ENCODE assay signal across 25 cellular contexts in the genomic region with DNA sequence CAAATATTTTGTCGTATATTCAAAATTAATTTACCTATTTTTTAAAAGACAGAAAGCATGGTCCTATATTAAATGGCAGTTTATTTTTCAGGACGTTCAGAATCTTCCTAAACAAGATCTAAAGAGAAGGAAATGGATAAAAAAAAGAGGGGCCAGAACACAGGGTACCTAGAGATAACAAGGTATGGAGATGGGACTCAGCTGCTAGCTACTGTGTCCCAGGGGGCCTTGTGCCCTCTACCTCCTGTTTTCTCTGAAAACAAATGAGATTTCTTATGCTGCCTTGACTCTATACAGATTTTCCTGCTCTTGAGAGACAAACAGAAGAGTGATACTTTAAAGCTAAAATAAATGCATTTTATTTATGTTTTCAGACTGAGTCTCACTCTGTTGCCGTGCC. TPM values are rescaled to one million over a fixed set of nuclear protein-coding genes. Genes with fewer than 3 reads are reported as not detected.
"Had no signal": no experiment of that assay in that cellular context is flagged by ENCODE, and none has a peak within 500 bp of the region (broad histone marks: within the 10 kb centered on the region; RNA-seq: fewer than 3 reads in every experiment).

No MANE protein-coding gene starts in this region.

- H3K36me3 ChIP-seq: Peyer's patch had no signal

- ATAC-seq: activated naive CD8-positive, alpha-beta T cell treated with anti-CD3 and anti-CD28 coated beads, Interleukin-2, amount 50 U/mL, for 24 hours; activated T-cell treated with anti-CD3 and anti-CD28 coated beads, Interleukin-2, amount 50 U/mL, for 72 hours; body of pancreas; SK-N-SH treated with all-trans-retinoic acid at 6 μM for 48 hours had no signal

- H3K27me3 Mint-ChIP-seq: activated B cell treated with CpG ODN at 0.5 μM for 24 hours; activated CD4-positive, alpha-beta memory T cell treated with anti-CD3 and anti-CD28 coated beads for 36 hours; activated naive CD8-positive, alpha-beta T cell treated with anti-CD3 and anti-CD28 coated beads, Interleukin-2, amount 50 U/mL, for 24 hours had no signal

- H3K4me3 Mint-ChIP-seq: activated CD4-positive, alpha-beta memory T cell treated with anti-CD3 and anti-CD28 coated beads for 36 hours; activated CD4-positive, alpha-beta T cell treated with anti-CD3 and anti-CD28 coated beads, Interleukin-2, amount 10 ng/mL, durations not matched to agents 7 days and 5 days; activated naive CD8-positive, alpha-beta T cell treated with anti-CD3 and anti-CD28 coated beads, Interleukin-2, amount 50 U/mL, for 24 hours; T-helper 1 cell treated with Interleukin-12 subunit alpha and Interleukin-12 subunit beta and Interleukin-4 antibody, amounts not matched to agents 30 μg/mL and 1 μg/mL, for 36 hours had no signal

- H3K27me3 ChIP-seq: ascending aorta, body of pancreas, Peyer's patch, SJCRH30 had no signal

- H3K4me3 ChIP-seq: ascending aorta, body of pancreas, Peyer's patch, SJCRH30 had no signal

- H3K27ac Mint-ChIP-seq: activated CD4-positive, alpha-beta memory T cell treated with anti-CD3 and anti-CD28 coated beads for 36 hours; activated CD4-positive, alpha-beta T cell treated with anti-CD3 and anti-CD28 coated beads, Interleukin-2, amount 10 ng/mL, durations not matched to agents 7 days and 5 days; activated naive CD8-positive, alpha-beta T cell treated with anti-CD3 and anti-CD28 coated beads, Interleukin-2, amount 50 U/mL, for 24 hours; activated T-cell treated with anti-CD3 and anti-CD28 coated beads, Interleukin-2, amount 50 U/mL, for 72 hours; activated T-helper 2 cell treated with anti-CD3 and anti-CD28 coated beads, Interferon-gamma antibody, Interleukin-2, Interleukin-4, amounts not matched to agents 10 μg/mL and 5 μg/mL and 100 μg/mL, durations not matched to agents 14 hours and 24 hours and 36 hours; T-helper 1 cell treated with Interleukin-12 subunit alpha and Interleukin-12 subunit beta and Interleukin-4 antibody, amounts not matched to agents 30 μg/mL and 1 μg/mL, for 36 hours had no signal

- H3K27ac ChIP-seq: ascending aorta, body of pancreas, Peyer's patch, RWPE1, SJCRH30 had no signal

- H3K9me3 ChIP-seq: ascending aorta, body of pancreas, Peyer's patch, SJCRH30 had no signal

- DNase-seq: activated B cell treated with CpG ODN at 0.5 μM for 24 hours; activated CD4-positive, alpha-beta memory T cell treated with anti-CD3 and anti-CD28 coated beads for 36 hours; activated CD4-positive, alpha-beta T cell treated with anti-CD3 and anti-CD28 coated beads, Interleukin-2, amount 10 ng/mL, durations not matched to agents 7 days and 5 days; activated CD8-positive, alpha-beta memory T cell treated with anti-CD3 and anti-CD28 coated beads, Interleukin-2, amount 50 U/mL, for 4 hours; activated gamma-delta T cell treated with Interleukin-2 at 50 U/mL for 16 hours; activated naive CD4-positive, alpha-beta T cell treated with anti-CD3 and anti-CD28 coated beads, Interleukin-2, amount 50 U/mL, for 16 hours; activated naive CD8-positive, alpha-beta T cell treated with anti-CD3 and anti-CD28 coated beads, Interleukin-2, amount 50 U/mL, for 24 hours; activated T-cell treated with anti-CD3 and anti-CD28 coated beads, Interleukin-2, amount 50 U/mL, for 72 hours; amniotic stem cell; body of pancreas; central memory CD4-positive, alpha-beta T cell; NCI-H146; NCI-H187 treated with DMSO at 0.1 percent for 48 hours; NCI-H2171; NCI-H226; NCI-H526; NCI-H774; Peyer's patch; Right ventricle myocardium superior; SJCRH30 had no signal

- H3K9me3 Mint-ChIP-seq: activated B cell treated with CpG ODN at 0.5 μM for 24 hours; activated CD4-positive, alpha-beta memory T cell treated with anti-CD3 and anti-CD28 coated beads for 36 hours; activated CD4-positive, alpha-beta T cell treated with anti-CD3 and anti-CD28 coated beads, Interleukin-2, amount 10 ng/mL, durations not matched to agents 7 days and 5 days; activated naive CD8-positive, alpha-beta T cell treated with anti-CD3 and anti-CD28 coated beads, Interleukin-2, amount 50 U/mL, for 24 hours; activated T-cell treated with anti-CD3 and anti-CD28 coated beads, Interleukin-2, amount 50 U/mL, for 72 hours; activated T-helper 2 cell treated with anti-CD3 and anti-CD28 coated beads, Interferon-gamma antibody, Interleukin-2, Interleukin-4, amounts not matched to agents 10 μg/mL and 5 μg/mL and 100 μg/mL, durations not matched to agents 14 hours and 24 hours and 36 hours; T-helper 1 cell treated with Interleukin-12 subunit alpha and Interleukin-12 subunit beta and Interleukin-4 antibody, amounts not matched to agents 30 μg/mL and 1 μg/mL, for 36 hours had no signal

RNA-seq across cellular contexts. Expression of a gene that starts 29.1 kb away (rescaled TPM):
- total RNA-seq: activated CD4-positive, alpha-beta T cell treated with anti-CD3 and anti-CD28 coated beads, Interleukin-2, amount 10 ng/mL, durations not matched to agents 7 days and 5 days had no signal
